In genomic region chr4:73947239-73947985, GRCh38 we compare ENCODE assay signal across 26 cellular contexts. TPM values are rescaled to one million over a fixed set of nuclear protein-coding genes. Genes with fewer than 3 reads are reported as not detected.
DNase-seq lines count a peak whose midpoint lies in the region; TF ChIP-seq lines count a peak whose summit lies in the region.
"Had no signal": no experiment of that assay in that cellular context is flagged by ENCODE, and none has a peak within 500 bp of the region (broad histone marks: within the 10 kb centered on the region; RNA-seq: fewer than 3 reads in every experiment).

No MANE protein-coding gene starts in this region.

- no peaks in the 10 kb centered on the region for H3K36me3 ChIP-seq in hepatocyte (replicated peaks; ENCODE audit: insufficient read depth, low read depth)
- H3K36me3 ChIP-seq: SJCRH30 had no signal

- peak overlapping the region; percentile 69 for H3K27ac ChIP-seq in 22Rv1
- peak overlapping the region; percentile 57 for H3K27ac ChIP-seq in VCaP
- H3K27ac ChIP-seq in hepatocyte = no peak overlapping the region
- no peak overlapping the region for H3K27ac ChIP-seq in caudate nucleus (ENCODE audit: low read depth, low read length)
- H3K27ac ChIP-seq: PC-9, SJCRH30 had no signal

- H4K20me1 ChIP-seq in hepatocyte (ENCODE audit: insufficient read depth, poor library complexity, severe bottlenecking) = no peaks in the 10 kb centered on the region

- H2AFZ ChIP-seq in hepatocyte = no peak overlapping the region
- H2AFZ ChIP-seq: PC-9 had no signal

- POLR2A ChIA-PET in GM10248 (lab: Yijun Ruan, JAX) = no interaction called here

- peaks cover 27% of the 10 kb centered on the region for H3K27me3 ChIP-seq in hepatocyte
- H3K27me3 ChIP-seq: SJCRH30 had no signal

- no peaks in the 10 kb centered on the region for H3K4me1 ChIP-seq in hepatocyte (ENCODE audit: insufficient read depth)

- 65% methylated on average over 3 of the region's 3 CpGs for WGBS in hepatocyte (ENCODE audit: low lambda C conversion rate, missing lambda C conversion rate)

- no peak overlapping the region for H3K4me3 ChIP-seq in LNCaP clone FGC (ENCODE audit: low read depth, low read length)
- no peak overlapping the region for H3K4me3 ChIP-seq in hepatocyte
- H3K4me3 ChIP-seq: PC-9, SJCRH30 had no signal

- CTCF ChIA-PET in GM10248 (lab: Yijun Ruan, JAX) = interaction anchor here (0.9 kb wide), 1 partner anchor 88 kb away, joined by 3 read pairs; no protein-coding TSS in a partner anchor

- DNase-seq in DMS153 treated with DMSO at 0.1 percent for 48 hours (lab: John Stamatoyannopoulos, UW; ENCODE audit: unreplicated experiment) (peak; percentile 12), DMS153 (lab: John Stamatoyannopoulos, UW) (no peak), LNCaP clone FGC (ENCODE audit: low read depth) (peak; percentile 98), hepatocyte (ENCODE audit: low spot score) (no peak), GM10248 (ENCODE audit: extremely low spot score) (no peak), caudate nucleus (lab: John Stamatoyannopoulos, UW) (no peak)
- DNase-seq: 8988T; CD4-positive, CD25-positive, alpha-beta regulatory T cell; Karpas-422; MV-4-11; NCI-H1105; NCI-H1694; NCI-H2029 treated with DMSO at 0.1 percent for 48 hours; NCI-H2171 treated with DMSO at 0.1 percent for 48 hours; NCI-H524; NK-92 treated with Interleukin-12 subunit alpha and Interleukin-12 subunit beta, amount 100 ng/mL, for 24 hours; PC-9; SJCRH30; T-helper 17 cell had no signal

- no peaks in the 10 kb centered on the region for H3K9me3 ChIP-seq in hepatocyte (ENCODE audit: low read depth)
- H3K9me3 ChIP-seq: SJCRH30 had no signal

- H3K9me2 ChIP-seq in hepatocyte (replicated peaks; ENCODE audit: insufficient read depth) = no peaks in the 10 kb centered on the region

- no peaks in the 10 kb centered on the region for H3K79me2 ChIP-seq in hepatocyte

- TF ChIP-seq CTCF in 22Rv1 (IDR thresholded peaks at IDR 0.05) (no peak), LNCaP clone FGC (IDR thresholded peaks at IDR 0.05; ENCODE audit: control insufficient read depth, extremely low read depth, insufficient read depth) (no peak), VCaP (conservative IDR thresholded peaks at IDR 0.05) (no peak), hepatocyte (IDR thresholded peaks at IDR 0.05; ENCODE audit: poor library complexity) (no peak), GM10248 (IDR thresholded peaks at IDR 0.05; ENCODE audit: control extremely low read depth, extremely low read depth, low read depth, missing control alignments) (no peak)

- no peak overlapping the region for H3K4me2 ChIP-seq in hepatocyte
- H3K4me2 ChIP-seq: PC-9 had no signal

RNA-seq across cellular contexts. Expression of gene PF4, which starts 34.4 kb away (rescaled TPM):
- 4.3 TPM in 1 of 2 replicates, not detected in the other for total RNA-seq in hepatocyte
- polyA plus RNA-seq in hepatocyte = 3.0 and 3.3 TPM in 2 replicates
- total RNA-seq: H4, M059J, PC-9, RPMI7951, SJCRH30 had no signal
- polyA plus RNA-seq: BJ; CD4-positive, CD25-positive, alpha-beta regulatory T cell had no signal

RNA-seq across cellular contexts. Expression of gene PPBP, which starts 40.6 kb away (rescaled TPM):
- total RNA-seq in hepatocyte = 0.28 and 1.2 TPM in 2 replicates
- not detected in 2 replicates for polyA plus RNA-seq in hepatocyte
- total RNA-seq: H4, HT-29, M059J, PC-9, RPMI7951, SJCRH30 had no signal
- polyA plus RNA-seq: BJ had no signal

RNA-seq across cellular contexts. Expression of gene CXCL5, which starts 51.1 kb away (rescaled TPM):
- 27.7 and 31.9 TPM in 2 replicates for total RNA-seq in hepatocyte
- polyA plus RNA-seq in hepatocyte = 22.4 and 31.3 TPM in 2 replicates
- total RNA-seq: H4, HT-29, PC-9, SJCRH30 had no signal
- polyA plus RNA-seq: CD4-positive, CD25-positive, alpha-beta regulatory T cell had no signal

Comparison
In these comparisons a context has a peak if more than half of its experiments do, and no peak if none do; other contexts are left out.
1. DNase-seq: peak in DMS153 treated with DMSO at 0.1 percent for 48 hours (single experiment) and LNCaP clone FGC (single experiment); none in DMS153 (single experiment), hepatocyte (single experiment), GM10248 (single experiment) and caudate nucleus (0 of 61).
2. H3K27ac ChIP-seq: peak in 22Rv1 (single experiment) and VCaP (single experiment); none in hepatocyte (single experiment) and caudate nucleus (single experiment).